In genomic region chr7:129719980-129720732, GRCh38 we compare ENCODE assay signal across 1 cellular context.
A peak's percentile ranks its signal among the peaks of the same experiment; 100 is the strongest.
TF ChIP-seq lines count a peak whose summit lies in the region.

No MANE protein-coding gene starts in this region.

TF ChIP-seq in K562, 482 proteins besides CTCF, POLR2A, EP300 and RAD21 (continued from another document and continues in another):
- TF ChIP-seq UBTF (IDR thresholded peaks at IDR 0.05; ENCODE audit: borderline replicate concordance in 1 of 2, low read depth in 2 of 2, low read length in 2 of 2) (peak in 1 of 2 experiments; percentile 51; a peak in 1 of 4 replicates), RB1 (IDR thresholded peaks at IDR 0.05; ENCODE audit: low read depth) (peak; percentile 71; the same call in 1 of the 2 replicates), E2F6 (IDR thresholded peaks at IDR 0.05; ENCODE audit: borderline replicate concordance in 1 of 2, extremely low read depth in 1 of 2, insufficient read depth in 1 of 2, insufficient read length in 1 of 2, low read depth in 1 of 2, low read length in 1 of 2, poor library complexity in 1 of 2, severe bottlenecking in 1 of 2) (no peak), TFAM (CRISPR knock-in tag; conservative IDR thresholded peaks at IDR 0.05) (no peak), MGA (IDR thresholded peaks at IDR 0.05) (peak; percentile 38; the same call in 1 of the 2 replicates), ZNF263 (CRISPR knock-in tag; IDR thresholded peaks at IDR 0.05; ENCODE audit: borderline replicate concordance) (peak; percentile 44; the same call in 1 of the 2 replicates), ATF7 (IDR thresholded peaks at IDR 0.05) (peak; percentile 80), HMGN3 (IDR thresholded peaks at IDR 0.05; ENCODE audit: borderline replicate concordance, extremely low read depth, insufficient read length, low read depth, low read length) (peak; percentile 64), FOSL1 (tag; conservative IDR thresholded peaks at IDR 0.05) (peak; percentile 54), TAF1 (IDR thresholded peaks at IDR 0.05; ENCODE audit: control insufficient read depth, extremely low read depth, insufficient read depth, low read length, severe bottlenecking) (peak; percentile 54), MAZ (CRISPR knock-in tag; conservative IDR thresholded peaks at IDR 0.05 in 1 of 2, IDR thresholded peaks at IDR 0.05 in 1 of 2) (peak; percentile 71 to 86), E2F1 (CRISPR knock-in tag; IDR thresholded peaks at IDR 0.05) (0 out of 2 replicates have a peak, but pooled peaks have one; percentile 24), SMAD1 (IDR thresholded peaks at IDR 0.05; ENCODE audit: low read depth, low read length, partially characterized antibody) (peak; percentile 89), CHD2 (IDR thresholded peaks at IDR 0.05; ENCODE audit: low read depth, low read length) (no peak), TFAP4 (CRISPR knock-in tag; IDR thresholded peaks at IDR 0.05; ENCODE audit: borderline replicate concordance) (peak; percentile 63; the same call in 1 of the 2 replicates), PHF21A (IDR thresholded peaks at IDR 0.05; ENCODE audit: borderline replicate concordance, low read depth) (peak; percentile 96), NBN (IDR thresholded peaks at IDR 0.05; ENCODE audit: low read depth) (peak; percentile 96), ZNF197 (CRISPR knock-in tag; IDR thresholded peaks at IDR 0.05; ENCODE audit: low read depth) (peak; percentile 96), ZBTB12 (CRISPR knock-in tag; IDR thresholded peaks at IDR 0.05) (0 out of 2 replicates have a peak, but pooled peaks have one; percentile 24), SREBF1 (IDR thresholded peaks at IDR 0.05; ENCODE audit: borderline replicate concordance, low read depth, low read length) (0 out of 2 replicates have a peak, but pooled peaks have one; percentile 43), SUPT5H (IDR thresholded peaks at IDR 0.05) (no peak), TEAD2 (tag; IDR thresholded peaks at IDR 0.05) (peak; percentile 46; the same call in 1 of the 2 replicates), ZNF778 (CRISPR knock-in tag; IDR thresholded peaks at IDR 0.05) (no peak), ZKSCAN8 (CRISPR knock-in tag; IDR thresholded peaks at IDR 0.05) (peak; percentile 93), ZNF140 (CRISPR knock-in tag; IDR thresholded peaks at IDR 0.05) (no peak), EZH2 (IDR thresholded peaks at IDR 0.05; ENCODE audit: borderline replicate concordance, low read depth, low read length) (peak; percentile 68; the same call in 1 of the 2 replicates), TCFL5 (CRISPR knock-in tag; conservative IDR thresholded peaks at IDR 0.05) (peak; percentile 81; the same call in 1 of the 2 replicates), ATF1 (CRISPR knock-in tag; IDR thresholded peaks at IDR 0.05) (no peak), ATF1 (tag; IDR thresholded peaks at IDR 0.05) (peak; percentile 44; the same call in 1 of the 2 replicates), TSHZ1 (CRISPR knock-in tag; IDR thresholded peaks at IDR 0.05) (0 out of 2 replicates have a peak, but pooled peaks have one; percentile 47), ZNF316 (IDR thresholded peaks at IDR 0.05) (peak; percentile 99), CBX3 (IDR thresholded peaks at IDR 0.05; ENCODE audit: borderline replicate concordance in 1 of 2, low read length in 2 of 2) (peak in 1 of 2 experiments; percentile 94; a peak in 2 of 3 replicates), GATA2 (CRISPR knock-in tag; IDR thresholded peaks at IDR 0.05) (peak; percentile 99), E2F3 (CRISPR knock-in tag; IDR thresholded peaks at IDR 0.05) (peak; percentile 71; the same call in 1 of the 2 replicates), ZNF121 (CRISPR knock-in tag; conservative IDR thresholded peaks at IDR 0.05) (peak; percentile 12; the same call in 1 of the 2 replicates), RBM39 (optimal IDR thresholded peaks at IDR 0.05; ENCODE audit: low read depth, low read length) (peak; percentile 27), ZNF239 (CRISPR knock-in tag; IDR thresholded peaks at IDR 0.05) (peak; percentile 74)
